Comparison of ENCODE assay signal across 16 cellular contexts in genomic region chr16:56859636-56860035, GRCh38. TPM values are rescaled to one million over a fixed set of nuclear protein-coding genes. Genes with fewer than 3 reads are reported as not detected.
DNase-seq lines count a peak whose midpoint lies in the region; ATAC-seq and TF ChIP-seq lines count a peak whose summit lies in the region.
"Had no signal": no experiment of that assay in that cellular context is flagged by ENCODE, and none has a peak within 500 bp of the region (broad histone marks: within the 10 kb centered on the region; RNA-seq: fewer than 3 reads in every experiment).

No MANE protein-coding gene starts in this region.

- CTCF ChIA-PET in OCI-LY7 (lab: Charles Lee; ENCODE audit: unreplicated experiment), result interaction anchor here (0.9 to 1.5 kb wide), 2 partner anchors 10 to 22 kb away, joined by 3 to 4 read pairs; no protein-coding TSS in a partner anchor

- H3K36me3 ChIP-seq in BLaER1 (no peaks in the 10 kb centered on the region), OCI-LY7 (ENCODE audit: insufficient read depth, low read length) (no peaks in the 10 kb centered on the region)
- no peaks in the 10 kb centered on the region for H3K36me3 ChIP-seq in CD4-positive, CD25-positive, alpha-beta regulatory T cell (ENCODE audit: control insufficient read depth, insufficient read depth, low read length)
- H3K36me3 ChIP-seq: transverse colon had no signal

- peaks cover 0 to 48% (median 27%) of the 10 kb centered on the region in 4 donors for H3K4me1 Mint-ChIP-seq in CD4-positive, CD25-positive, alpha-beta regulatory T cell
- H3K4me1 Mint-ChIP-seq in naive thymus-derived CD8-positive, alpha-beta T cell, result peaks cover 26 to 61% (median 45%) of the 10 kb centered on the region in 4 donors

- H2AFZ ChIP-seq in OCI-LY7 (ENCODE audit: low read length), result peak overlapping the region; percentile 68; the same call in 1 of the 2 replicates

- no peak for DNase-seq in CD4-positive, CD25-positive, alpha-beta regulatory T cell
- no peak for DNase-seq in OCI-LY7 (ENCODE audit: low spot score)
- no peak for DNase-seq in naive thymus-derived CD8-positive, alpha-beta T cell
- DNase-seq in NCI-H1417 (lab: John Stamatoyannopoulos, UW), result no peak
- no peak for DNase-seq in NCI-H2196 treated with DMSO at 0.1 percent for 48 hours (lab: John Stamatoyannopoulos, UW; ENCODE audit: unreplicated experiment)
- DNase-seq in NCI-H748 treated with DMSO at 0.1 percent for 48 hours (lab: John Stamatoyannopoulos, UW), result no peak
- DNase-seq: glutamatergic neuron, H7, NCI-H1417 treated with DMSO at 0.1 percent for 48 hours, NCI-H82 had no signal

- no peaks in the 10 kb centered on the region for H4K20me1 ChIP-seq in BLaER1
- H4K20me1 ChIP-seq in OCI-LY7 (ENCODE audit: insufficient read depth, low read length), result no peaks in the 10 kb centered on the region

- no peak for ATAC-seq in CD4-positive, CD25-positive, alpha-beta regulatory T cell (ENCODE audit: low read depth in 2 of 2)
- ATAC-seq in naive thymus-derived CD8-positive, alpha-beta T cell, result no peak
- ATAC-seq: sciatic nerve had no signal

- H3K27ac ChIP-seq in BLaER1 (peak overlapping the region; percentile 92), OCI-LY7 (ENCODE audit: low read depth, low read length, poor library complexity, severe bottlenecking) (peak overlapping the region; percentile 85)
- peak overlapping the region; percentile 69 for H3K27ac ChIP-seq in CD4-positive, CD25-positive, alpha-beta regulatory T cell (ENCODE audit: insufficient read depth, low read length, poor library complexity, severe bottlenecking)
- H3K27ac ChIP-seq: transverse colon had no signal

- H3K36me3 Mint-ChIP-seq in CD4-positive, CD25-positive, alpha-beta regulatory T cell, result no peaks in the 10 kb centered on the region
- H3K36me3 Mint-ChIP-seq in naive thymus-derived CD8-positive, alpha-beta T cell, result no peaks in the 10 kb centered on the region
- H3K36me3 Mint-ChIP-seq: activated naive CD4-positive, alpha-beta T cell treated with anti-CD3 and anti-CD28 coated beads, Interleukin-2, amount 50 U/mL, for 72 hours; brain had no signal

- H3K9me3 Mint-ChIP-seq in CD4-positive, CD25-positive, alpha-beta regulatory T cell, result no peaks in the 10 kb centered on the region
- no peaks in the 10 kb centered on the region for H3K9me3 Mint-ChIP-seq in naive thymus-derived CD8-positive, alpha-beta T cell
- H3K9me3 Mint-ChIP-seq: activated naive CD4-positive, alpha-beta T cell treated with anti-CD3 and anti-CD28 coated beads, Interleukin-2, amount 50 U/mL, for 72 hours had no signal

- H3K9ac ChIP-seq in BLaER1, result peak overlapping the region; percentile 78; the same call in 1 of the 2 replicates

- H3K4me1 ChIP-seq in BLaER1 (peaks cover 67% of the 10 kb centered on the region), OCI-LY7 (ENCODE audit: insufficient read depth, low read length, poor library complexity, severe bottlenecking) (peaks cover 47% of the 10 kb centered on the region)
- H3K4me1 ChIP-seq in CD4-positive, CD25-positive, alpha-beta regulatory T cell (ENCODE audit: control insufficient read depth, insufficient read depth, low read length, poor library complexity, severe bottlenecking), result peaks cover 35% of the 10 kb centered on the region

- intact Hi-C loops in OCI-LY7 (cut with micrococcal nuclease; ENCODE audit: unreplicated experiment), result loop anchor here (5.0 kb wide), 1 partner anchor 183 kb away; no protein-coding TSS in a partner anchor

- H3K27me3 Mint-ChIP-seq in CD4-positive, CD25-positive, alpha-beta regulatory T cell, result no peaks in the 10 kb centered on the region
- H3K27me3 Mint-ChIP-seq in naive thymus-derived CD8-positive, alpha-beta T cell, result no peaks in the 10 kb centered on the region

- H3K27me3 ChIP-seq in BLaER1, result no peaks in the 10 kb centered on the region
- no peaks in the 10 kb centered on the region for H3K27me3 ChIP-seq in CD4-positive, CD25-positive, alpha-beta regulatory T cell (ENCODE audit: control insufficient read depth, insufficient read depth, low read length)
- H3K27me3 ChIP-seq: transverse colon had no signal

- H3K9me2 ChIP-seq in OCI-LY7 (ENCODE audit: insufficient read depth, low read length), result no peaks in the 10 kb centered on the region

- no peak for TF ChIP-seq CTCF in OCI-LY7 (conservative IDR thresholded peaks at IDR 0.05; ENCODE audit: low read length)

- H3K4me3 Mint-ChIP-seq in CD4-positive, CD25-positive, alpha-beta regulatory T cell, result peak overlapping the region in 1 of 4 donors; percentile 90
- peak overlapping the region in 2 of 10 donors; percentile 72 to 87 for H3K4me3 Mint-ChIP-seq in naive thymus-derived CD8-positive, alpha-beta T cell
- H3K4me3 Mint-ChIP-seq: brain had no signal

- no peaks in the 10 kb centered on the region for H3K79me2 ChIP-seq in OCI-LY7 (ENCODE audit: insufficient read depth, low read depth, low read length)

- no TSS peak for BruUV-seq in OCI-LY7 (replicated peaks; lab: Mats Ljungman, UMichigan)

- H3K9me3 ChIP-seq in BLaER1, result no peaks in the 10 kb centered on the region
- no peaks in the 10 kb centered on the region for H3K9me3 ChIP-seq in CD4-positive, CD25-positive, alpha-beta regulatory T cell (ENCODE audit: control insufficient read depth in 2 of 2, low read length in 2 of 2)
- H3K9me3 ChIP-seq in OCI-LY7 (ENCODE audit: low read length), result no peaks in the 10 kb centered on the region
- H3K9me3 ChIP-seq: transverse colon had no signal

- H3K4me3 ChIP-seq in BLaER1 (no peak overlapping the region), OCI-LY7 (ENCODE audit: low read depth, low read length, poor library complexity, severe bottlenecking) (peak overlapping the region; percentile 48)
- H3K4me3 ChIP-seq in CD4-positive, CD25-positive, alpha-beta regulatory T cell (ENCODE audit: low read depth, low read length), result no peak overlapping the region
- H3K4me3 ChIP-seq: transverse colon had no signal

- peak overlapping the region; percentile 96 for H3K4me2 ChIP-seq in BLaER1
- peak overlapping the region; percentile 75 for H3K4me2 ChIP-seq in OCI-LY7 (ENCODE audit: low read length)

- peak overlapping the region in 2 of 3 donors; percentile 98 to 99 for H3K27ac Mint-ChIP-seq in CD4-positive, CD25-positive, alpha-beta regulatory T cell
- H3K27ac Mint-ChIP-seq in naive thymus-derived CD8-positive, alpha-beta T cell, result peak overlapping the region in 8 of 10 donors; percentile 27 to 97 (median 94)

- POLR2A ChIA-PET in OCI-LY7 (lab: Charles Lee), result interaction anchor here (0.5 to 2.2 kb wide), 12 partner anchors 8 to 159 kb away, joined by 3 to 10 read pairs (median 3); no protein-coding TSS in a partner anchor
- POLR2A ChIA-PET in naive thymus-derived CD8-positive, alpha-beta T cell (lab: Charles Lee), result interaction anchor here (1.1 to 4.2 kb wide), 4 partner anchors 12 to 151 kb away, joined by 3 to 20 read pairs (median 8); partner anchors contain the start of gene HERPUD1

RNA-seq across cellular contexts. Expression of gene SLC12A3, which starts 5.4 kb away (rescaled TPM):
- not detected for total RNA-seq in CD4-positive, CD25-positive, alpha-beta regulatory T cell
- not detected for polyA plus RNA-seq in CD4-positive, CD25-positive, alpha-beta regulatory T cell
- 0.25 and 1.6 TPM in 2 replicates for total RNA-seq in OCI-LY7 (2014; rRNA removed; shearing (Covaris generic))
- total RNA-seq in OCI-LY7 (2022), result 0.63 and 0.88 TPM in 2 replicates
- not detected for total RNA-seq in naive thymus-derived CD8-positive, alpha-beta T cell
- polyA plus RNA-seq in naive thymus-derived CD8-positive, alpha-beta T cell, result not detected
- total RNA-seq: activated naive CD4-positive, alpha-beta T cell treated with anti-CD3 and anti-CD28 coated beads, Interleukin-2, amount 50 U/mL, for 72 hours; H7; osteoblast; sciatic nerve; transverse colon had no signal
